ENCODE assay signal across 29 cellular contexts in genomic region chr2:112850588-112850987, GRCh38. TPM values are rescaled to one million over a fixed set of nuclear protein-coding genes. Genes with fewer than 3 reads are reported as not detected.
DNase-seq lines count a peak whose midpoint lies in the region; ATAC-seq, FAIRE-seq and TF ChIP-seq lines count a peak whose summit lies in the region.
"Had no signal": no experiment of that assay in that cellular context is flagged by ENCODE, and none has a peak within 500 bp of the region (broad histone marks: within the 10 kb centered on the region; RNA-seq: fewer than 3 reads in every experiment).

No MANE protein-coding gene starts in this region.

- no peak overlapping the region for H2BK15ac ChIP-seq in H1 (ENCODE audit: low read length)

- H3K79me2 ChIP-seq in H1 (ENCODE audit: control insufficient read depth in 1 of 2, insufficient read depth in 2 of 2, low read length in 2 of 2) = no peaks in the 10 kb centered on the region; a peak in 1 of 4 replicates

- peak; percentile 81 for FAIRE-seq in H1 (lab: Jason Lieb, UNC)
- FAIRE-seq: A204.1, GM12878, K562 had no signal

- H3K9me3 Mint-ChIP-seq in CD4-positive, alpha-beta T cell = no peaks in the 10 kb centered on the region

- H2BK5ac ChIP-seq in H1 (ENCODE audit: low read depth, low read length) = peak overlapping the region; percentile 88; the same call in 1 of the 2 replicates

- no peak overlapping the region for H3K14ac ChIP-seq in H1 (ENCODE audit: insufficient read length)

- no peak for DNase-seq in H1 (ENCODE audit: low read depth in 1 of 2, low spot score in 2 of 2)
- DNase-seq in NCI-H524 (lab: John Stamatoyannopoulos, UW) = no peak
- no peak for DNase-seq in left ventricle myocardium inferior
- no peak for DNase-seq in NCI-H146 (lab: John Stamatoyannopoulos, UW)
- no peak for DNase-seq in CD4-positive, alpha-beta T cell
- DNase-seq: AML-193; CD4-positive, alpha-beta memory T cell; COR-L47; GDM1; GOT3; MV-4-11; NCI-H1105; NCI-H1436 treated with DMSO at 0.1 percent for 48 hours; NCI-H2029; NCI-H446; NCI-H526; NCI-H82; SHP77 had no signal

- no peak overlapping the region for H2AFZ ChIP-seq in H1 (ENCODE audit: low read length)

- H3K4me1 Mint-ChIP-seq in CD4-positive, alpha-beta T cell (ENCODE audit: low read depth) = no peaks in the 10 kb centered on the region
- H3K4me1 Mint-ChIP-seq: CD4-positive, alpha-beta memory T cell had no signal

- H3K27me3 ChIP-seq in HUES48 (ENCODE audit: control insufficient read depth, insufficient read depth, low read length) = no peaks in the 10 kb centered on the region
- no peaks in the 10 kb centered on the region for H3K27me3 ChIP-seq in H1 (replicated peaks in 1 of 4; ENCODE audit: control insufficient read depth in 3 of 4, extremely low read depth in 1 of 4, insufficient read depth in 3 of 4, low read length in 3 of 4)
- no peaks in the 10 kb centered on the region for H3K27me3 ChIP-seq in iPS-15b (ENCODE audit: control insufficient read depth, insufficient read depth, low read length)
- H3K27me3 ChIP-seq in left ventricle myocardium inferior (ENCODE audit: low read depth) = peaks cover 31% of the 10 kb centered on the region
- no peaks in the 10 kb centered on the region for H3K27me3 ChIP-seq in CD4-positive, alpha-beta T cell (ENCODE audit: control insufficient read depth, insufficient read depth, low read length)
- H3K27me3 ChIP-seq: BLaER1 treated with 17β-estradiol and CSF1 and Interleukin-3, amounts not matched to agents 10 nM and 100 nM had no signal

- H3K27ac ChIP-seq in HUES48 (ENCODE audit: low read depth, low read length) (peak overlapping the region; percentile 65), H1 (ENCODE audit: low read depth, low read length) (peak overlapping the region; percentile 41; the same call in 1 of the 2 replicates), left ventricle myocardium inferior (replicated peaks) (no peak overlapping the region)
- no peak overlapping the region for H3K27ac ChIP-seq in CD4-positive, alpha-beta T cell (ENCODE audit: low read depth, low read length)
- H3K27ac ChIP-seq: BLaER1 treated with 17β-estradiol and CSF1 and Interleukin-3, amounts not matched to agents 10 nM and 100 nM; HL-60; RWPE1 had no signal

- H3K23ac ChIP-seq in H1 (ENCODE audit: insufficient read length) = no peak overlapping the region

- ATAC-seq in CD4-positive, alpha-beta T cell (ENCODE audit: poor library complexity) = no peak
- ATAC-seq: GM12878, HCT116, K562, Panc1 had no signal

- peaks cover 36% of the 10 kb centered on the region for H3K27me3 Mint-ChIP-seq in CD4-positive, alpha-beta T cell

- TF ChIP-seq RAD21 in H1 (IDR thresholded peaks at IDR 0.05 in 1 of 2, conservative IDR thresholded peaks at IDR 0.05 in 1 of 2; ENCODE audit: low read depth in 2 of 2, low read length in 2 of 2) = no peak; a peak in 1 of 4 replicates

- CTCF ChIA-PET in H1 (lab: Charles Lee; ENCODE audit: partially characterized antibody) = interaction anchor here (0.5 to 2.6 kb wide), 3 partner anchors 35 to 268 kb away, joined by 3 to 7 read pairs (median 3); no protein-coding TSS in a partner anchor
- CTCF ChIA-PET in CD4-positive, alpha-beta T cell (lab: Charles Lee) = no interaction called here

- H3K18ac ChIP-seq in H1 (ENCODE audit: extremely low read depth, low read length) = no peak overlapping the region

- no peaks in the 10 kb centered on the region for H3K36me3 ChIP-seq in HUES48 (ENCODE audit: control insufficient read depth, insufficient read depth, low read length)
- 0 out of 8 replicates have a peak, but pooled peaks cover 0 to 2% (median 0%) of the 10 kb centered on the region in 4 experiments for H3K36me3 ChIP-seq in H1 (ENCODE audit: control insufficient read depth in 2 of 4, insufficient read depth in 4 of 4, low read length in 3 of 4)
- H3K36me3 ChIP-seq in iPS-15b (ENCODE audit: control insufficient read depth, insufficient read depth, low read length) = no peaks in the 10 kb centered on the region
- H3K36me3 ChIP-seq in left ventricle myocardium inferior = no peaks in the 10 kb centered on the region

- no peaks in the 10 kb centered on the region for H3K36me3 Mint-ChIP-seq in CD4-positive, alpha-beta T cell (ENCODE audit: low read depth)
- H3K36me3 Mint-ChIP-seq: CD4-positive, alpha-beta memory T cell had no signal

- no peak overlapping the region for H2BK12ac ChIP-seq in H1 (ENCODE audit: low read depth, low read length)

- H3K4me3 ChIP-seq in HUES48 (ENCODE audit: low read depth, low read length) (peak overlapping the region; percentile 12; the same call in 1 of the 2 replicates), H1 (ENCODE audit: extremely low read depth in 1 of 4, insufficient read depth in 2 of 4, low read depth in 3 of 4, low read length in 4 of 4) (peak overlapping the region in 1 of 4 experiments; percentile 39; a peak in 2 of 8 replicates), iPS-15b (ENCODE audit: low read depth, low read length) (peak overlapping the region; percentile 35), left ventricle myocardium inferior (no peak overlapping the region)
- H3K4me3 ChIP-seq: BLaER1 treated with 17β-estradiol and CSF1 and Interleukin-3, amounts not matched to agents 10 nM and 100 nM; GM12878; K562 had no signal

- peak overlapping the region; percentile 46 to 49; a peak in 3 of 4 replicates for H3K4me2 ChIP-seq in H1 (ENCODE audit: insufficient read depth in 1 of 2, low read depth in 2 of 2, low read length in 2 of 2)
- H3K4me2 ChIP-seq: BLaER1 treated with 17β-estradiol and CSF1 and Interleukin-3, amounts not matched to agents 10 nM and 100 nM had no signal

- no peak overlapping the region for H3K27ac Mint-ChIP-seq in CD4-positive, alpha-beta T cell
- H3K27ac Mint-ChIP-seq: CD4-positive, alpha-beta memory T cell had no signal

- H3K4me1 ChIP-seq in HUES48 (ENCODE audit: control insufficient read depth, insufficient read depth, low read length) = peaks cover 48% of the 10 kb centered on the region
- peaks cover 3 to 19% (median 15%) of the 10 kb centered on the region in 4 experiments; a peak in 6 of 7 replicates for H3K4me1 ChIP-seq in H1 (replicated peaks in 1 of 4; ENCODE audit: control insufficient read depth in 3 of 4, insufficient read depth in 4 of 4, low read length in 3 of 4)
- H3K4me1 ChIP-seq in iPS-15b (ENCODE audit: control insufficient read depth, insufficient read depth, low read length) = peaks cover 35% of the 10 kb centered on the region
- no peaks in the 10 kb centered on the region for H3K4me1 ChIP-seq in left ventricle myocardium inferior

- no peaks in the 10 kb centered on the region for H4K20me1 ChIP-seq in H1 (replicated peaks in 1 of 2; ENCODE audit: control insufficient read depth in 1 of 2, insufficient read depth in 2 of 2, low read length in 2 of 2)
- H4K20me1 ChIP-seq: BLaER1 treated with 17β-estradiol and CSF1 and Interleukin-3, amounts not matched to agents 10 nM and 100 nM had no signal

- TF ChIP-seq EP300 in H1 (IDR thresholded peaks at IDR 0.05; ENCODE audit: borderline replicate concordance in 1 of 2, low read depth in 2 of 2, low read length in 2 of 2) = no peak

- H3K79me1 ChIP-seq in H1 (ENCODE audit: low read depth, low read length) = no peaks in the 10 kb centered on the region

- POLR2A ChIA-PET in H1 (lab: Charles Lee; ENCODE audit: partially characterized antibody) = interaction anchor here (0.6 to 0.8 kb wide), 2 partner anchors 45 to 50 kb away, joined by 3 to 4 read pairs; no protein-coding TSS in a partner anchor
- POLR2A ChIA-PET in CD4-positive, alpha-beta T cell (lab: Charles Lee) = interaction anchor here (0.6 kb wide), 1 partner anchor 9 kb away, joined by 3 read pairs; no protein-coding TSS in a partner anchor

- H3K4me3 Mint-ChIP-seq in CD4-positive, alpha-beta T cell = no peak overlapping the region
- H3K4me3 Mint-ChIP-seq: CD4-positive, alpha-beta memory T cell had no signal

- no peak overlapping the region; the same call in 1 of the 2 replicates for H2BK20ac ChIP-seq in H1 (ENCODE audit: low read length)

- no peak overlapping the region for H3K56ac ChIP-seq in H1 (replicated peaks; ENCODE audit: insufficient read length, low read depth, low read length)

- intact Hi-C loops in left ventricle myocardium inferior (cut with micrococcal nuclease) = no loop called here
- intact Hi-C loops in CD4-positive, alpha-beta T cell (cut with DNase I, micrococcal nuclease) = no loop called here

- TF ChIP-seq POLR2A in H1 (IDR thresholded peaks at IDR 0.05; ENCODE audit: control extremely low read depth in 1 of 2, low read depth in 2 of 2, low read length in 2 of 2) = no peak

- peak overlapping the region; percentile 82 for H2BK120ac ChIP-seq in H1 (replicated peaks; ENCODE audit: low read depth, low read length)

- H4K8ac ChIP-seq in H1 (ENCODE audit: extremely low read depth, insufficient read depth, low read length) = no peak overlapping the region

- H4K91ac ChIP-seq in H1 (replicated peaks; ENCODE audit: insufficient read length, low read length) = no peak overlapping the region

- TF ChIP-seq CTCF in H1 (IDR thresholded peaks at IDR 0.05; ENCODE audit: control extremely low read depth in 1 of 3, insufficient read depth in 1 of 3, low read depth in 1 of 3, low read length in 3 of 3) = no peak
- TF ChIP-seq CTCF in left ventricle myocardium inferior (IDR thresholded peaks at IDR 0.05; ENCODE audit: borderline replicate concordance) = no peak
- no peak for TF ChIP-seq CTCF in CD4-positive, alpha-beta T cell (IDR thresholded peaks at IDR 0.05)

- no peak overlapping the region for H2AK5ac ChIP-seq in H1 (ENCODE audit: low read depth, low read length)

- H3K4ac ChIP-seq in H1 (replicated peaks; ENCODE audit: insufficient read length, low read depth, low read length) = no peak overlapping the region

- H3K9me3 ChIP-seq in HUES48 (ENCODE audit: control insufficient read depth, insufficient read depth, low read length) (peaks cover 4% of the 10 kb centered on the region; the same call in 1 of the 2 replicates), H1 (ENCODE audit: insufficient read depth in 2 of 2, low read depth in 1 of 2, low read length in 1 of 2) (peaks cover 0 to 5% of the 10 kb centered on the region in 2 experiments; a peak in 2 of 4 replicates), iPS-15b (ENCODE audit: control insufficient read depth, insufficient read depth, low read length) (no peaks in the 10 kb centered on the region), left ventricle myocardium inferior (replicated peaks) (no peaks in the 10 kb centered on the region)
- H3K9me3 ChIP-seq in CD4-positive, alpha-beta T cell (ENCODE audit: control insufficient read depth, low read length) = no peaks in the 10 kb centered on the region

- H3K9ac ChIP-seq in HUES48 (ENCODE audit: low read depth, low read length) (peak overlapping the region; percentile 24; the same call in 1 of the 2 replicates), H1 (replicated peaks in 1 of 4; ENCODE audit: extremely low read depth in 1 of 4, low read depth in 3 of 4, low read length in 3 of 4) (no peak overlapping the region), iPS-15b (ENCODE audit: low read depth, low read length) (peak overlapping the region; percentile 24)
- H3K9ac ChIP-seq: BLaER1 treated with 17β-estradiol and CSF1 and Interleukin-3, amounts not matched to agents 10 nM and 100 nM had no signal

- H4K5ac ChIP-seq in H1 (ENCODE audit: insufficient read length, low read depth, low read length) = no peak overlapping the region

- H3K23me2 ChIP-seq in H1 (ENCODE audit: low read depth, low read length) = no peaks in the 10 kb centered on the region

- 15% methylated on average over 5 of the region's 5 CpGs; no CpG with 5 or more reads in 1 of the 2 experiments for WGBS in H1 (ENCODE audit: extremely low coverage in 1 of 2, insufficient coverage in 1 of 2, insufficient read length in 1 of 2, insufficient replicate concordance in 2 of 2, low coverage in 1 of 2, low lambda C conversion rate in 2 of 2, missing lambda C conversion rate in 1 of 2), 2 experiments

RNA-seq across cellular contexts. Expression of gene IL1B, which starts 14.0 kb away (rescaled TPM):
- not detected in 2 replicates for total RNA-seq in H1 (2021; fragmentation: NEBNext Ultra II Directional; extraction: Animal tissue kit (Norgen Biotek cat#: 25700))
- not detected in 2 replicates for polyA plus RNA-seq in H1 (2011; rRNA removed)
- 0.12 TPM for polyA plus RNA-seq in H1 (2011; cell fraction: cytosol; rRNA removed)
- polyA plus RNA-seq in H1 (2011; cell fraction: nucleus; rRNA removed) = not detected
- polyA plus RNA-seq in H1 (2012, experiment 1 of 2) = not detected in 4 replicates
- polyA plus RNA-seq in H1 (2012, experiment 2 of 2) = not detected
- polyA plus RNA-seq in H1 (2013, experiment 1 of 2) = not detected
- not detected for polyA plus RNA-seq in H1 (2013, experiment 2 of 2)
- polyA minus RNA-seq in H1 (2011; rRNA and poly(A)+ RNA removed) = 1.5 TPM in 1 of 2 replicates, not detected in the other
- not detected for polyA minus RNA-seq in H1 (2011; cell fraction: cytosol; rRNA and poly(A)+ RNA removed)
- polyA minus RNA-seq in H1 (2011; cell fraction: nucleus; rRNA and poly(A)+ RNA removed) = not detected
- 0.27 TPM for total RNA-seq in left ventricle myocardium inferior
- 1 to 10 TPM; 3.8 to 5.6 TPM for total RNA-seq in CD4-positive, alpha-beta T cell
- total RNA-seq: OCI-LY7 had no signal
- polyA plus RNA-seq: CD4-positive, alpha-beta memory T cell; K562 had no signal

Comparison
In these comparisons a context has a peak if more than half of its experiments do, and no peak if none do; other contexts are left out.
1. H3K27ac ChIP-seq: peak in HUES48 (single experiment) and H1 (single experiment); none in left ventricle myocardium inferior (single experiment) and CD4-positive, alpha-beta T cell (single experiment).
2. H3K9ac ChIP-seq: peak in HUES48 (single experiment) and iPS-15b (single experiment); none in H1 (0 of 4).